ENCODE assay signal across 7 cellular contexts in the genomic region with DNA sequence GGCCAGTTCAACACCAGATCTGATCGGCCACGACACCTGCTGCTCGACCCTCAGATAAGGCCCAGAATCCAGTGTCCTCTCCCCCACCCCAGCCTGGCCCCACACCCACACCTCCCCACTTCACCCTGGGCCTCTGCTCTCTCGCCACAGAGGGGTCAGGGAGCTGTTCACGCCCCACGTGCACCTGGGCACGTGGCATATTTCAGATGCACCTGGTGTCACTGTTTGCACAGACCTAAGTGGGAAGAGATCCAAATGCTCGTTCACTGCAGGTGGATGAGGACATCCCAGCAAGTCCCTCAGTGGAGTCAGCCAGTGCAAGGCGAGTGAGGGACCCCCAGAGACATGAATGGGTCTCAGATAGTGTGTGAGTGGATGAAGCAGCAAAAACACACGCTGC. TPM values are rescaled to one million over a fixed set of nuclear protein-coding genes. Genes with fewer than 3 reads are reported as not detected.
DNase-seq lines count a peak whose midpoint lies in the region; ATAC-seq and TF ChIP-seq lines count a peak whose summit lies in the region.
"Not testable (repeated sequence)": the region's sequence is repeated elsewhere in the genome, so short reads cannot be mapped to it uniquely, and the experiment has no call there.

No MANE protein-coding gene starts in this region.

- H3K27me3 Mint-ChIP-seq in activated T-helper 17 cell treated with anti-CD3 and anti-CD28 coated beads, Interleukin-2, amount 50 U/mL, for 72 hours: not testable (repeated sequence)

- TF ChIP-seq POLR2A in sigmoid colon (IDR thresholded peaks at IDR 0.05): not testable (repeated sequence)

- not testable (repeated sequence) for H3K27ac ChIP-seq in sigmoid colon

- H3K9me3 Mint-ChIP-seq in activated T-helper 17 cell treated with anti-CD3 and anti-CD28 coated beads, Interleukin-2, amount 50 U/mL, for 72 hours: not testable (repeated sequence)

- not testable (repeated sequence) for TF ChIP-seq CTCF in sigmoid colon (IDR thresholded peaks at IDR 0.05)

- not testable (repeated sequence) for ATAC-seq in activated T-helper 17 cell treated with anti-CD3 and anti-CD28 coated beads, Interleukin-2, amount 50 U/mL, for 72 hours (replicated peaks)
- ATAC-seq in left lobe of liver: peak; percentile 41

- not testable (repeated sequence) for H3K27ac Mint-ChIP-seq in activated T-helper 17 cell treated with anti-CD3 and anti-CD28 coated beads, Interleukin-2, amount 50 U/mL, for 72 hours

- not testable (repeated sequence) for H3K4me3 ChIP-seq in sigmoid colon

- TF ChIP-seq EP300 in sigmoid colon (IDR thresholded peaks at IDR 0.05): not testable (repeated sequence)

- H3K4me1 ChIP-seq in sigmoid colon: not testable (repeated sequence)

- not testable (repeated sequence) for H3K9me3 ChIP-seq in sigmoid colon

- H3K36me3 Mint-ChIP-seq in activated T-helper 17 cell treated with anti-CD3 and anti-CD28 coated beads, Interleukin-2, amount 50 U/mL, for 72 hours (ENCODE audit: low read depth): peaks cover 20% of the 10 kb centered on the region

- intact Hi-C loops in sigmoid colon (cut with DNase I): not testable (repeated sequence)

- 43 to 74% methylated on average over 10 of the region's 10 CpGs for WGBS in sigmoid colon, 2 donors

- H3K36me3 ChIP-seq in sigmoid colon: not testable (repeated sequence)

- H3K4me3 Mint-ChIP-seq in activated T-helper 17 cell treated with anti-CD3 and anti-CD28 coated beads, Interleukin-2, amount 50 U/mL, for 72 hours: peak overlapping the region; percentile 50

- H3K4me1 Mint-ChIP-seq in activated T-helper 17 cell treated with anti-CD3 and anti-CD28 coated beads, Interleukin-2, amount 50 U/mL, for 72 hours: peaks cover 15% of the 10 kb centered on the region

- H3K27me3 ChIP-seq in sigmoid colon: not testable (repeated sequence)

- DNase-seq in COLO668 (lab: John Stamatoyannopoulos, UW; ENCODE audit: unreplicated experiment) (peak; percentile 29), NAMALWA (ENCODE audit: low spot score) (peak; percentile 4), NCI-H345 (lab: John Stamatoyannopoulos, UW) (peak; percentile 25), SHP77 (lab: John Stamatoyannopoulos, UW) (peak; percentile 24 to 39), sigmoid colon (peak; percentile 40)
- DNase-seq in left lobe of liver (ENCODE audit: low spot score): not testable (repeated sequence)

RNA-seq across cellular contexts. Expression of a gene that starts 24.8 kb away (rescaled TPM):
- 10 to 100 TPM; 64.5 to 83.0 TPM for total RNA-seq in activated T-helper 17 cell treated with anti-CD3 and anti-CD28 coated beads, Interleukin-2, amount 50 U/mL, for 72 hours
- total RNA-seq in left lobe of liver: 37.1 TPM
- 10 to 100 TPM; 47.6 to 69.1 (median 53.5) TPM for total RNA-seq in sigmoid colon
- polyA plus RNA-seq in sigmoid colon: 100 to 1,000 TPM; 174 to 231 (median 182) TPM

RNA-seq across cellular contexts. Expression of a gene that starts 25.3 kb away (rescaled TPM):
- 10 to 100 TPM; 49.5 to 78.1 TPM for total RNA-seq in activated T-helper 17 cell treated with anti-CD3 and anti-CD28 coated beads, Interleukin-2, amount 50 U/mL, for 72 hours
- total RNA-seq in left lobe of liver (0.81 TPM), sigmoid colon (1 to 10 TPM in 1 of 4 donors, under 1 TPM in 2, not detected in 1; under 0.01 to 1.4 (median 0.68) TPM)
- polyA plus RNA-seq in sigmoid colon: 1 to 10 TPM in 2 of 3 donors, under 1 TPM in 1; 0.85 to 1.8 (median 1.2) TPM

Comparison
In these comparisons a context has a peak if more than half of its experiments do, and no peak if none do; other contexts are left out.
1. RNA of a gene that starts 25.3 kb away (total RNA-seq): 49.5 to 78.1 TPM in activated T-helper 17 cell treated with anti-CD3 and anti-CD28 coated beads, Interleukin-2, amount 50 U/mL, for 72 hours; 0.81 TPM in left lobe of liver (single experiment) and under 0.01 to 1.4 TPM in sigmoid colon; every median in the first group is over 10 times any median in the second.